ENCODE assay signal across 8 cellular contexts in genomic region chr10:88880287-88881094, GRCh38. TPM values are rescaled to one million over a fixed set of nuclear protein-coding genes. Genes with fewer than 3 reads are reported as not detected.
DNase-seq lines count a peak whose midpoint lies in the region; ATAC-seq and TF ChIP-seq lines count a peak whose summit lies in the region.

No MANE protein-coding gene starts in this region.

- H3K27me3 ChIP-seq in SK-N-SH (ENCODE audit: insufficient read depth) (no peaks in the 10 kb centered on the region), ovary (no peaks in the 10 kb centered on the region), thymus (ENCODE audit: control insufficient read depth, insufficient read depth) (no peaks in the 10 kb centered on the region)

- peak; percentile 55 for TF ChIP-seq POLR2A in ovary (IDR thresholded peaks at IDR 0.05)

- H3K9me2 ChIP-seq in SK-N-SH = no peaks in the 10 kb centered on the region

- DNase-seq in ELF-1 (ENCODE audit: low read depth, low spot score) (peak; percentile 77), SK-N-SH (peak; percentile 87), head of caudate nucleus (peak; percentile 15 to 84 (median 69)), ovary (peak; percentile 75 to 88 (median 82))
- peak; percentile 45 for DNase-seq in Jurkat, Clone E6-1 (ENCODE audit: low read depth, low spot score)

- peaks cover 44% of the 10 kb centered on the region for H3K79me2 ChIP-seq in SK-N-SH (ENCODE audit: insufficient read depth)

- peaks cover 62% of the 10 kb centered on the region for H3K4me1 Mint-ChIP-seq in activated naive CD8-positive, alpha-beta T cell (ENCODE audit: low read depth)

- H3K9me3 ChIP-seq in SK-N-SH (no peaks in the 10 kb centered on the region), ovary (no peaks in the 10 kb centered on the region), thymus (ENCODE audit: control insufficient read depth) (no peaks in the 10 kb centered on the region)

- peaks cover 45% of the 10 kb centered on the region for H3F3A ChIP-seq in SK-N-SH (replicated peaks; ENCODE audit: insufficient read depth)

- H2AFZ ChIP-seq in SK-N-SH (ENCODE audit: low read depth) = peak overlapping the region; percentile 89

- peaks cover 20 to 31% of the 10 kb centered on the region in 2 experiments; a peak in 3 of 4 replicates for H3K4me1 ChIP-seq in SK-N-SH (ENCODE audit: control insufficient read depth in 1 of 2, insufficient read depth in 2 of 2, low read depth in 1 of 2, low read length in 1 of 2)
- peaks cover 8% of the 10 kb centered on the region for H3K4me1 ChIP-seq in ovary (ENCODE audit: insufficient read depth)
- peaks cover 5% of the 10 kb centered on the region for H3K4me1 ChIP-seq in thymus (ENCODE audit: control insufficient read depth, insufficient read depth, low read length)

- H3K36me3 ChIP-seq in SK-N-SH (replicated peaks in 1 of 2; ENCODE audit: control insufficient read depth in 1 of 2, insufficient read depth in 2 of 2, low read length in 1 of 2) = no peaks in the 10 kb centered on the region
- no peaks in the 10 kb centered on the region for H3K36me3 ChIP-seq in ovary
- no peaks in the 10 kb centered on the region for H3K36me3 ChIP-seq in thymus (ENCODE audit: control insufficient read depth, insufficient read depth)

- peak; percentile 63 for ATAC-seq in GM21619 (IDR thresholded peaks at IDR 0.05; ENCODE audit: unreplicated experiment)

- peak overlapping the region; percentile 97 for H3K27ac Mint-ChIP-seq in activated naive CD8-positive, alpha-beta T cell

- TF ChIP-seq EP300 in SK-N-SH (IDR thresholded peaks at IDR 0.05; ENCODE audit: borderline replicate concordance in 1 of 2, low read depth in 1 of 2, low read length in 1 of 2) (peak in 1 of 2 experiments; percentile 37; a peak in 1 of 4 replicates), ovary (IDR thresholded peaks at IDR 0.05) (no peak)

- H4K20me1 ChIP-seq in SK-N-SH (ENCODE audit: insufficient read depth) = no peaks in the 10 kb centered on the region

- H3K9ac ChIP-seq in SK-N-SH = peak overlapping the region; percentile 84

- no peaks in the 10 kb centered on the region for H3K9me3 Mint-ChIP-seq in activated naive CD8-positive, alpha-beta T cell (ENCODE audit: low read depth)

- H3K4me2 ChIP-seq in SK-N-SH = peak overlapping the region; percentile 90

- TF ChIP-seq CTCF in SK-N-SH (IDR thresholded peaks at IDR 0.05) (peak; percentile 38; the same call in 1 of the 2 replicates), ovary (IDR thresholded peaks at IDR 0.05) (peak in 1 of 3 donors; percentile 3)

- intact Hi-C loops in head of caudate nucleus (cut with DNase I) (no loop called here), ovary (cut with DNase I) (loop anchor here in 3 of 4 donors (5.0 kb wide), 3 partner anchors 42 to 52 kb away; no protein-coding TSS in a partner anchor)

- H3K27ac ChIP-seq in SK-N-SH (ENCODE audit: low read depth in 2 of 2, low read length in 1 of 2) (peak overlapping the region; percentile 91 to 96), ovary (peak overlapping the region; percentile 93 to 94), thymus (ENCODE audit: low read depth) (peak overlapping the region; percentile 96)

- H3K27me3 Mint-ChIP-seq in activated naive CD8-positive, alpha-beta T cell = no peaks in the 10 kb centered on the region

- CTCF ChIA-PET in SK-N-SH (lab: Yijun Ruan, JAX) = interaction anchor here (1.0 to 5.0 kb wide), 8 partner anchors 10 to 415 kb away, joined by 3 to 32 read pairs (median 5); no protein-coding TSS in a partner anchor

- WGBS in SK-N-SH (ENCODE audit: low lambda C conversion rate) = 3% methylated on average over 8 of the region's 84 CpGs
- whole genome bisulfite sequencing in ovary, 3 donors = 0 to 1% (median 0%) methylated on average over 70 to 84 of the region's 84 CpGs
- under 1% methylated on average over 84 of the region's 84 CpGs for WGBS in thymus

- peak overlapping the region; percentile 97 for H3K4me3 Mint-ChIP-seq in activated naive CD8-positive, alpha-beta T cell

- peak overlapping the region; percentile 87 for H3K4me3 ChIP-seq in Jurkat, Clone E6-1 (ENCODE audit: low read length)
- H3K4me3 ChIP-seq in SK-N-SH (ENCODE audit: low read depth in 2 of 2, low read length in 1 of 2) (peak overlapping the region; percentile 79 to 89), ovary (peak overlapping the region; percentile 86), thymus (ENCODE audit: low read length) (peak overlapping the region; percentile 57)

- no peak for TF ChIP-seq RAD21 in SK-N-SH (IDR thresholded peaks at IDR 0.05; ENCODE audit: low read length)

- POLR2A ChIA-PET in SK-N-SH (lab: Yijun Ruan, JAX) = interaction anchor here (2.0 kb wide), 1 partner anchor 52 kb away, joined by 7 read pairs; no protein-coding TSS in a partner anchor

- H3K36me3 Mint-ChIP-seq in activated naive CD8-positive, alpha-beta T cell = peaks cover 18% of the 10 kb centered on the region

TF ChIP-seq in SK-N-SH, 30 proteins besides CTCF, POLR2A, EP300 and RAD21 (continues in another document):
- TF ChIP-seq FOSL2 (IDR thresholded peaks at IDR 0.05; ENCODE audit: borderline replicate concordance, low read depth) = no peak
- TF ChIP-seq NRF1 (IDR thresholded peaks at IDR 0.05; ENCODE audit: low read depth, low read length) = peak; percentile 49; the same call in 1 of the 2 replicates
- TF ChIP-seq USF1 (IDR thresholded peaks at IDR 0.05; ENCODE audit: borderline replicate concordance, low read depth) = no peak
- TF ChIP-seq TCF12 (IDR thresholded peaks at IDR 0.05) = no peak
- TF ChIP-seq FOXM1 (IDR thresholded peaks at IDR 0.05; ENCODE audit: low read depth) = peak; percentile 14; the same call in 1 of the 2 replicates
- TF ChIP-seq CHD2 (IDR thresholded peaks at IDR 0.05; ENCODE audit: low read length, partially characterized antibody) = no peak
- 0 out of 2 replicates have a peak, but pooled peaks have one; percentile 10 for TF ChIP-seq RXRA (IDR thresholded peaks at IDR 0.05; ENCODE audit: borderline replicate concordance, low read depth)
- peak; percentile 40 for TF ChIP-seq ELF1 (IDR thresholded peaks at IDR 0.05)
- no peak for TF ChIP-seq RFX5 (IDR thresholded peaks at IDR 0.05; ENCODE audit: low read length)
- no peak for TF ChIP-seq SMC3 (IDR thresholded peaks at IDR 0.05; ENCODE audit: low read depth, low read length)
- TF ChIP-seq RCOR1 (IDR thresholded peaks at IDR 0.05; ENCODE audit: low read length) = no peak
- peak; percentile 94 for TF ChIP-seq MXI1 (IDR thresholded peaks at IDR 0.05; ENCODE audit: low read depth, low read length)
- peak; percentile 53; the same call in 1 of the 2 replicates for TF ChIP-seq SIN3A (IDR thresholded peaks at IDR 0.05; ENCODE audit: borderline replicate concordance, low read depth, low read length)
- no peak; the same call in 1 of the 2 replicates for TF ChIP-seq REST (IDR thresholded peaks at IDR 0.05; ENCODE audit: low read depth, low read length)
- no peak; the same call in 1 of the 2 replicates for TF ChIP-seq JUND (IDR thresholded peaks at IDR 0.05)

RNA-seq across cellular contexts. Expression of gene STAMBPL1, which starts 0.4 kb away (rescaled TPM):
- 45.7 TPM for polyA plus RNA-seq in Jurkat, Clone E6-1 (2012; ENCODE audit: insufficient read depth, insufficient read length)
- polyA plus RNA-seq in SK-N-SH (2012; rRNA removed) (25.1 and 32.6 TPM in 2 replicates), ovary (10 to 100 TPM in 1 of 2 donors, 1 to 10 TPM in 1; 7.9 to 12.8 TPM), thymus (12.3 TPM)
- polyA plus RNA-seq in SK-N-SH (2012; cell fraction: cytosol; rRNA removed) = 26.1 and 26.3 TPM in 2 replicates
- polyA plus RNA-seq in SK-N-SH (2012; cell fraction: nucleus; rRNA removed) = 44.5 and 93.2 TPM in 2 replicates
- total RNA-seq in ovary = 10 to 100 TPM; 12.8 to 39.6 (median 16.9) TPM

RNA-seq across cellular contexts. Expression of gene ANKRD22, which starts 28.8 kb away (rescaled TPM):
- 1.3 TPM for polyA plus RNA-seq in Jurkat, Clone E6-1 (2012; ENCODE audit: insufficient read depth, insufficient read length)
- 0.15 TPM in 2 replicates for polyA plus RNA-seq in SK-N-SH (2012; rRNA removed)
- polyA plus RNA-seq in SK-N-SH (2012; cell fraction: cytosol; rRNA removed) = 0.13 and 0.30 TPM in 2 replicates
- polyA plus RNA-seq in SK-N-SH (2012; cell fraction: nucleus; rRNA removed) = 0.05 TPM in 1 of 2 replicates, not detected in the other
- total RNA-seq in ovary = under 1 TPM in 1 of 7 donors, not detected in 6; 0.42 TPM
- polyA plus RNA-seq in ovary = under 1 TPM in 1 of 2 donors, not detected in 1; 0.63 TPM
- 11.6 TPM for polyA plus RNA-seq in thymus

Comparison
In these comparisons a context has a peak if more than half of its experiments do, and no peak if none do; other contexts are left out.
1. Peak in every context shown above with its lines: DNase-seq, ATAC-seq, H3K4me3 ChIP-seq and H3K27ac ChIP-seq.